Comparison of ENCODE assay signal across 8 cellular contexts in genomic region chr20:63873477-63873971, GRCh38. TPM values are rescaled to one million over a fixed set of nuclear protein-coding genes. Genes with fewer than 3 reads are reported as not detected.
DNase-seq lines count a peak whose midpoint lies in the region; ATAC-seq and TF ChIP-seq lines count a peak whose summit lies in the region.

No MANE protein-coding gene starts in this region.

- TF ChIP-seq POLR2A in IMR-90 (IDR thresholded peaks at IDR 0.05; ENCODE audit: low read depth, low read length) (no peak), gastroesophageal sphincter (IDR thresholded peaks at IDR 0.05) (no peak)

- no TSS peak for BruUV-seq in IMR-90 (replicated peaks; lab: Mats Ljungman, UMichigan)

- ATAC-seq in IMR-90 (ENCODE audit: low read depth) (peak; percentile 61), gastroesophageal sphincter (peak; percentile 83), GM21786 (IDR thresholded peaks at IDR 0.05; ENCODE audit: unreplicated experiment) (no peak), GM23338 (no peak)

- no peak overlapping the region; the same call in 1 of the 2 replicates for H3K27ac ChIP-seq in IMR-90 (ENCODE audit: insufficient read depth, low read length)
- peak overlapping the region in 3 of 4 donors; percentile 54 to 77 (median 69) for H3K27ac ChIP-seq in gastroesophageal sphincter
- H3K27ac ChIP-seq in mesendoderm (ENCODE audit: low read depth, low read length) = no peak overlapping the region
- no peak overlapping the region for H3K27ac ChIP-seq in GM23338 (ENCODE audit: low read depth)

- H3K79me1 ChIP-seq in IMR-90 (ENCODE audit: low read depth in 1 of 2, low read length in 2 of 2) = peaks cover 13 to 74% of the 10 kb centered on the region in 2 experiments; a peak in 3 of 4 replicates
- H3K79me1 ChIP-seq in mesendoderm (ENCODE audit: low read length) = peaks cover 23% of the 10 kb centered on the region

- no peak for TF ChIP-seq EP300 in gastroesophageal sphincter (IDR thresholded peaks at IDR 0.05)

- TF ChIP-seq RAD21 in IMR-90 (IDR thresholded peaks at IDR 0.05; ENCODE audit: low read length) = no peak

- H2AK9ac ChIP-seq in IMR-90 (replicated peaks; ENCODE audit: low read depth, low read length, poor library complexity) = peak overlapping the region; percentile 84

- H4K8ac ChIP-seq in IMR-90 (ENCODE audit: low read depth in 2 of 2, low read length in 2 of 2) = no peak overlapping the region; a peak in 1 of 4 replicates
- no peak overlapping the region for H4K8ac ChIP-seq in mesendoderm (ENCODE audit: low read depth, low read length)

- peaks cover 70% of the 10 kb centered on the region for H3K36me3 ChIP-seq in IMR-90 (ENCODE audit: control insufficient read depth, insufficient read depth, low read length)
- H3K36me3 ChIP-seq in gastroesophageal sphincter = peaks cover 0 to 100% of the 10 kb centered on the region in 2 donors
- peaks cover 26% of the 10 kb centered on the region for H3K36me3 ChIP-seq in mesendoderm (ENCODE audit: control insufficient read depth, insufficient read depth, low read length)
- peaks cover 47% of the 10 kb centered on the region for H3K36me3 ChIP-seq in GM23338 (ENCODE audit: insufficient read depth)

- no peaks in the 10 kb centered on the region for H3K27me3 Mint-ChIP-seq in activated CD4-positive, alpha-beta memory T cell treated with anti-CD3 and anti-CD28 coated beads, Interleukin-2, amount 10 ng/mL, durations not matched to agents 7 days and 5 days
- H3K27me3 Mint-ChIP-seq in GM23338 (ENCODE audit: insufficient read depth, low read depth, poor library complexity) = peaks cover 1% of the 10 kb centered on the region

- H3K9me3 ChIP-seq in IMR-90 (ENCODE audit: control insufficient read depth, insufficient read depth, low read length) (no peaks in the 10 kb centered on the region), gastroesophageal sphincter (no peaks in the 10 kb centered on the region)

- intact Hi-C loops in IMR-90 (cut with micrococcal nuclease) = no loop called here

- peak overlapping the region; percentile 18 for H3K4me3 Mint-ChIP-seq in activated CD4-positive, alpha-beta memory T cell treated with anti-CD3 and anti-CD28 coated beads, Interleukin-2, amount 10 ng/mL, durations not matched to agents 7 days and 5 days
- no peak overlapping the region for H3K4me3 Mint-ChIP-seq in GM23338

- peaks cover 8% of the 10 kb centered on the region; the same call in 1 of the 2 replicates for H3K9me1 ChIP-seq in IMR-90 (ENCODE audit: insufficient read depth, low read length)

- H3K4me1 Mint-ChIP-seq in activated CD4-positive, alpha-beta memory T cell treated with anti-CD3 and anti-CD28 coated beads, Interleukin-2, amount 10 ng/mL, durations not matched to agents 7 days and 5 days = peaks cover 37% of the 10 kb centered on the region
- H3K4me1 Mint-ChIP-seq in GM23338 = no peaks in the 10 kb centered on the region

- CTCF ChIA-PET in IMR-90 (lab: Yijun Ruan, JAX) = no interaction called here
- CTCF ChIA-PET in activated CD4-positive, alpha-beta memory T cell treated with anti-CD3 and anti-CD28 coated beads, Interleukin-2, amount 10 ng/mL, durations not matched to agents 7 days and 5 days (lab: Charles Lee) = interaction anchor here (0.9 to 1.6 kb wide), 4 partner anchors 9 to 165 kb away, joined by 3 to 7 read pairs (median 4); no protein-coding TSS in a partner anchor

- H3K9ac ChIP-seq in IMR-90 (ENCODE audit: low read depth, low read length) (no peak overlapping the region), mesendoderm (ENCODE audit: low read length) (no peak overlapping the region)

- H3K9me3 Mint-ChIP-seq in activated CD4-positive, alpha-beta memory T cell treated with anti-CD3 and anti-CD28 coated beads, Interleukin-2, amount 10 ng/mL, durations not matched to agents 7 days and 5 days = no peaks in the 10 kb centered on the region
- H3K9me3 Mint-ChIP-seq in GM23338 = no peaks in the 10 kb centered on the region

- dilution Hi-C loops in IMR-90 (cut with HindIII; ENCODE audit: low sequenced_read_pairs, unreplicated experiment) = no loop called here

- DNase-seq in IMR-90 (peak; percentile 92), mesendoderm (no peak), DMS79 treated with DMSO at 0.1 percent for 48 hours (lab: John Stamatoyannopoulos, UW) (no peak), GM23338 (ENCODE audit: low spot score) (no peak)
- DNase-seq in activated CD4-positive, alpha-beta memory T cell treated with anti-CD3 and anti-CD28 coated beads, Interleukin-2, amount 10 ng/mL, durations not matched to agents 7 days and 5 days = peak; percentile 78
- peak; percentile 64 for DNase-seq in stimulated activated CD4-positive, alpha-beta T cell treated with anti-CD3 and anti-CD28 coated beads, Interleukin-4, amount 100 ng/mL, for 24 hours

- no peaks in the 10 kb centered on the region for H3K9me2 ChIP-seq in GM23338 (ENCODE audit: insufficient read depth)

- peak overlapping the region; percentile 40 for H2AFZ ChIP-seq in IMR-90 (replicated peaks; ENCODE audit: low read length, poor library complexity)
- no peak overlapping the region for H2AFZ ChIP-seq in GM23338

- 0 out of 2 replicates have a peak overlapping the region, but pooled peaks have one; percentile 3 for H2BK20ac ChIP-seq in IMR-90 (ENCODE audit: low read depth, low read length)

- H3K4me3 ChIP-seq in IMR-90 (ENCODE audit: insufficient read depth, low read depth, low read length) (no peak overlapping the region), gastroesophageal sphincter (no peak overlapping the region), mesendoderm (ENCODE audit: low read length) (no peak overlapping the region), GM23338 (no peak overlapping the region)

- H3K27ac Mint-ChIP-seq in activated CD4-positive, alpha-beta memory T cell treated with anti-CD3 and anti-CD28 coated beads, Interleukin-2, amount 10 ng/mL, durations not matched to agents 7 days and 5 days = peak overlapping the region; percentile 91
- H3K27ac Mint-ChIP-seq in GM23338 = no peak overlapping the region

- 0 out of 2 replicates have a peak overlapping the region, but pooled peaks have one; percentile 7 for H3K4ac ChIP-seq in IMR-90 (ENCODE audit: low read depth, low read length)
- H3K4ac ChIP-seq in mesendoderm (ENCODE audit: low read depth, low read length) = no peak overlapping the region

- no peak for TF ChIP-seq CTCF in IMR-90 (conservative IDR thresholded peaks at IDR 0.05; ENCODE audit: low read depth, low read length)
- TF ChIP-seq CTCF in gastroesophageal sphincter (IDR thresholded peaks at IDR 0.05) = no peak
- no peak for TF ChIP-seq CTCF in GM23338 (conservative IDR thresholded peaks at IDR 0.05; ENCODE audit: low read depth in 2 of 2)

- peaks cover 35% of the 10 kb centered on the region for H4K20me1 ChIP-seq in IMR-90 (ENCODE audit: insufficient read depth, low read length)
- peaks cover 20% of the 10 kb centered on the region for H4K20me1 ChIP-seq in GM23338 (replicated peaks; ENCODE audit: insufficient read depth)

- 82% methylated on average over 11 of the region's 14 CpGs; no CpG with 5 or more reads in 1 of the 2 experiments for WGBS in IMR-90 (ENCODE audit: extremely low coverage in 2 of 2, insufficient read length in 1 of 2), 2 experiments
- WGBS in gastroesophageal sphincter (ENCODE audit: low coverage in 1 of 2), 2 donors = 56 to 60% methylated on average over 1 to 3 of the region's 14 CpGs
- WGBS in mesendoderm (ENCODE audit: extremely low coverage, insufficient coverage, low lambda C conversion rate) = no CpG with 5 or more reads among the region's 14 CpGs

- H3K18ac ChIP-seq in IMR-90 (ENCODE audit: low read depth, low read length) (no peak overlapping the region), mesendoderm (ENCODE audit: low read length) (no peak overlapping the region)

- H3K27me3 ChIP-seq in IMR-90 (ENCODE audit: control insufficient read depth, insufficient read depth, low read length) (no peaks in the 10 kb centered on the region), gastroesophageal sphincter (no peaks in the 10 kb centered on the region), mesendoderm (ENCODE audit: insufficient read depth, low read length, poor library complexity) (no peaks in the 10 kb centered on the region), GM23338 (ENCODE audit: insufficient read depth) (no peaks in the 10 kb centered on the region)

- in situ Hi-C loops in IMR-90 (cut with MboI; ENCODE audit: low sequenced_read_pairs) = no loop called here

- POLR2A ChIA-PET in IMR-90 (lab: Charles Lee; ENCODE audit: unreplicated experiment) = no interaction called here
- POLR2A ChIA-PET in activated CD4-positive, alpha-beta memory T cell treated with anti-CD3 and anti-CD28 coated beads, Interleukin-2, amount 10 ng/mL, durations not matched to agents 7 days and 5 days (lab: Charles Lee) = interaction anchor here (0.6 to 3.8 kb wide), 4 partner anchors 9 to 172 kb away, joined by 3 to 35 read pairs (median 3); partner anchors contain the start of gene TPD52L2

- no peak overlapping the region for H3K14ac ChIP-seq in IMR-90 (replicated peaks; ENCODE audit: low read depth, low read length)

- H2BK15ac ChIP-seq in IMR-90 (ENCODE audit: low read depth, low read length) = no peak overlapping the region
- no peak overlapping the region for H2BK15ac ChIP-seq in mesendoderm (replicated peaks; ENCODE audit: low read depth)

- H3K79me2 ChIP-seq in mesendoderm (ENCODE audit: control insufficient read depth, insufficient read depth, low read length) (peaks cover 9% of the 10 kb centered on the region), GM23338 (replicated peaks; ENCODE audit: insufficient read depth) (peaks cover 38% of the 10 kb centered on the region)

- H3K4me2 ChIP-seq in IMR-90 (ENCODE audit: low read depth, low read length) (no peak overlapping the region), mesendoderm (ENCODE audit: low read length) (no peak overlapping the region), GM23338 (no peak overlapping the region)

- H4K91ac ChIP-seq in IMR-90 (ENCODE audit: insufficient read depth, low read depth, low read length) = no peak overlapping the region

- H2BK5ac ChIP-seq in IMR-90 (ENCODE audit: low read depth, low read length, poor library complexity, severe bottlenecking) = peak overlapping the region; percentile 70
- H2BK5ac ChIP-seq in mesendoderm (ENCODE audit: low read length) = no peak overlapping the region

- H4K5ac ChIP-seq in IMR-90 (ENCODE audit: low read depth, low read length) (no peak overlapping the region), mesendoderm (ENCODE audit: low read length) (no peak overlapping the region)

- no peak overlapping the region; the same call in 1 of the 2 replicates for H2BK120ac ChIP-seq in IMR-90 (ENCODE audit: low read depth, low read length)
- no peak overlapping the region for H2BK120ac ChIP-seq in mesendoderm (ENCODE audit: low read depth, low read length)

- H3K4me1 ChIP-seq in IMR-90 (ENCODE audit: control insufficient read depth, insufficient read depth, low read length) (peaks cover 2% of the 10 kb centered on the region; the same call in 1 of the 2 replicates), gastroesophageal sphincter (peaks cover 0 to 13% (median 0%) of the 10 kb centered on the region in 3 donors), mesendoderm (ENCODE audit: control insufficient read depth, low read depth, low read length) (no peaks in the 10 kb centered on the region), GM23338 (ENCODE audit: insufficient read depth) (no peaks in the 10 kb centered on the region)

- H3K23ac ChIP-seq in IMR-90 (ENCODE audit: low read depth, low read length) = no peak overlapping the region
- no peak overlapping the region for H3K23ac ChIP-seq in mesendoderm (ENCODE audit: low read length)

- H3K56ac ChIP-seq in IMR-90 (ENCODE audit: extremely low read depth, insufficient read depth, low read length) = no peak overlapping the region
- H3K56ac ChIP-seq in mesendoderm (ENCODE audit: low read length) = no peak overlapping the region

- peaks cover 62% of the 10 kb centered on the region for H3K36me3 Mint-ChIP-seq in activated CD4-positive, alpha-beta memory T cell treated with anti-CD3 and anti-CD28 coated beads, Interleukin-2, amount 10 ng/mL, durations not matched to agents 7 days and 5 days (ENCODE audit: low read depth)
- H3K36me3 Mint-ChIP-seq in GM23338 (ENCODE audit: low read depth) = peaks cover 86% of the 10 kb centered on the region

- H2AK5ac ChIP-seq in IMR-90 (ENCODE audit: low read depth, low read length) (no peak overlapping the region), mesendoderm (ENCODE audit: low read length) (no peak overlapping the region)

- peaks cover 25% of the 10 kb centered on the region for H3F3A ChIP-seq in GM23338 (replicated peaks; ENCODE audit: low read depth)

RNA-seq across cellular contexts. Expression of gene TPD52L2, which starts 8.5 kb away (rescaled TPM):
- total RNA-seq in IMR-90 (2012; rRNA removed) (113 and 119 TPM in 2 replicates), gastroesophageal sphincter (100 to 1,000 TPM; 136 to 157 (median 145) TPM)
- polyA plus RNA-seq in IMR-90 (2012; rRNA removed) (189 and 191 TPM in 2 replicates), GM23338 (2016; fragmentation: Nextera tagmentation; extraction: Ambion mirVana) (39.5 and 40.2 TPM in 2 replicates)
- 217 and 218 TPM in 2 replicates for polyA plus RNA-seq in IMR-90 (2012; cell fraction: cytosol; rRNA removed)
- polyA plus RNA-seq in IMR-90 (2012; cell fraction: nucleus; rRNA removed; ENCODE audit: low replicate concordance) = 189 and 198 TPM in 2 replicates
- 10 to 100 TPM; 48.2 to 48.7 TPM for total RNA-seq in activated CD4-positive, alpha-beta memory T cell treated with anti-CD3 and anti-CD28 coated beads, Interleukin-2, amount 10 ng/mL, durations not matched to agents 7 days and 5 days
- 68.0 TPM for polyA plus RNA-seq in mesendoderm (2013, experiment 1 of 2)
- polyA plus RNA-seq in mesendoderm (2013, experiment 2 of 2) = 67.4 TPM
- 103 and 104 TPM in 2 replicates for total RNA-seq in GM23338 (2014; rRNA removed; shearing (Covaris generic))

RNA-seq across cellular contexts. Expression of gene ABHD16B, which starts 12.2 kb away (rescaled TPM):
- not detected in 2 replicates for total RNA-seq in IMR-90 (2012; rRNA removed)
- 0.05 TPM in 1 of 2 replicates, not detected in the other for polyA plus RNA-seq in IMR-90 (2012; rRNA removed)
- polyA plus RNA-seq in IMR-90 (2012; cell fraction: cytosol; rRNA removed) = not detected in 2 replicates
- polyA plus RNA-seq in IMR-90 (2012; cell fraction: nucleus; rRNA removed; ENCODE audit: low replicate concordance) = not detected in 2 replicates
- not detected for total RNA-seq in activated CD4-positive, alpha-beta memory T cell treated with anti-CD3 and anti-CD28 coated beads, Interleukin-2, amount 10 ng/mL, durations not matched to agents 7 days and 5 days
- not detected for total RNA-seq in gastroesophageal sphincter
- not detected for polyA plus RNA-seq in mesendoderm (2013, experiment 1 of 2)
- polyA plus RNA-seq in mesendoderm (2013, experiment 2 of 2) = not detected
- total RNA-seq in GM23338 (2014; rRNA removed; shearing (Covaris generic)) = not detected in 2 replicates
- not detected in 2 replicates for polyA plus RNA-seq in GM23338 (2016; fragmentation: Nextera tagmentation; extraction: Ambion mirVana)

RNA-seq across cellular contexts. Expression of gene DNAJC5, which starts 21.4 kb away (rescaled TPM):
- 45.2 and 46.9 TPM in 2 replicates for total RNA-seq in IMR-90 (2012; rRNA removed)
- 35.6 and 36.3 TPM in 2 replicates for polyA plus RNA-seq in IMR-90 (2012; rRNA removed)
- polyA plus RNA-seq in IMR-90 (2012; cell fraction: cytosol; rRNA removed) = 34.5 and 45.2 TPM in 2 replicates
- polyA plus RNA-seq in IMR-90 (2012; cell fraction: nucleus; rRNA removed; ENCODE audit: low replicate concordance) = 30.4 and 42.4 TPM in 2 replicates
- 10 to 100 TPM; 58.6 to 59.7 TPM for total RNA-seq in activated CD4-positive, alpha-beta memory T cell treated with anti-CD3 and anti-CD28 coated beads, Interleukin-2, amount 10 ng/mL, durations not matched to agents 7 days and 5 days
- total RNA-seq in gastroesophageal sphincter = 10 to 100 TPM; 44.7 to 70.6 (median 47.6) TPM
- polyA plus RNA-seq in mesendoderm (2013, experiment 1 of 2) = 17.5 TPM
- 17.4 TPM for polyA plus RNA-seq in mesendoderm (2013, experiment 2 of 2)
- 29.5 and 33.5 TPM in 2 replicates for total RNA-seq in GM23338 (2014; rRNA removed; shearing (Covaris generic))
- 6.9 and 7.1 TPM in 2 replicates for polyA plus RNA-seq in GM23338 (2016; fragmentation: Nextera tagmentation; extraction: Ambion mirVana)

RNA-seq across cellular contexts. Expression of gene ZBTB46, which starts 42.5 kb away (rescaled TPM):
- 14.9 and 15.3 TPM in 2 replicates for total RNA-seq in IMR-90 (2012; rRNA removed)
- 4.2 and 4.3 TPM in 2 replicates for polyA plus RNA-seq in IMR-90 (2012; rRNA removed)
- 2.4 and 4.8 TPM in 2 replicates for polyA plus RNA-seq in IMR-90 (2012; cell fraction: cytosol; rRNA removed)
- 10.3 and 18.2 TPM in 2 replicates for polyA plus RNA-seq in IMR-90 (2012; cell fraction: nucleus; rRNA removed; ENCODE audit: low replicate concordance)
- under 1 TPM; 0.53 to 0.65 TPM for total RNA-seq in activated CD4-positive, alpha-beta memory T cell treated with anti-CD3 and anti-CD28 coated beads, Interleukin-2, amount 10 ng/mL, durations not matched to agents 7 days and 5 days
- 10 to 100 TPM in 2 of 4 donors, 1 to 10 TPM in 2; 8.1 to 13.8 (median 10.2) TPM for total RNA-seq in gastroesophageal sphincter
- 4.2 TPM for polyA plus RNA-seq in mesendoderm (2013, experiment 1 of 2)
- 4.3 TPM for polyA plus RNA-seq in mesendoderm (2013, experiment 2 of 2)
- 23.0 and 26.9 TPM in 2 replicates for total RNA-seq in GM23338 (2014; rRNA removed; shearing (Covaris generic))
- polyA plus RNA-seq in GM23338 (2016; fragmentation: Nextera tagmentation; extraction: Ambion mirVana) = 3.2 TPM in 2 replicates

Comparison
In these comparisons a context has a peak if more than half of its experiments do, and no peak if none do; other contexts are left out.
1. ATAC-seq: peak in IMR-90 (single experiment) and gastroesophageal sphincter (single experiment); none in GM21786 (single experiment) and GM23338 (single experiment).
2. DNase-seq: peak in IMR-90 (single experiment), activated CD4-positive, alpha-beta memory T cell treated with anti-CD3 and anti-CD28 coated beads, Interleukin-2, amount 10 ng/mL, durations not matched to agents 7 days and 5 days (single experiment) and stimulated activated CD4-positive, alpha-beta T cell treated with anti-CD3 and anti-CD28 coated beads, Interleukin-4, amount 100 ng/mL, for 24 hours (single experiment); none in mesendoderm (single experiment), DMS79 treated with DMSO at 0.1 percent for 48 hours (single experiment) and GM23338 (single experiment).
3. H3K27ac ChIP-seq: peak in gastroesophageal sphincter (3 of 4); none in IMR-90 (single experiment), mesendoderm (single experiment) and GM23338 (single experiment).